12 cellular contexts compared by ENCODE assay signal in the genomic region with DNA sequence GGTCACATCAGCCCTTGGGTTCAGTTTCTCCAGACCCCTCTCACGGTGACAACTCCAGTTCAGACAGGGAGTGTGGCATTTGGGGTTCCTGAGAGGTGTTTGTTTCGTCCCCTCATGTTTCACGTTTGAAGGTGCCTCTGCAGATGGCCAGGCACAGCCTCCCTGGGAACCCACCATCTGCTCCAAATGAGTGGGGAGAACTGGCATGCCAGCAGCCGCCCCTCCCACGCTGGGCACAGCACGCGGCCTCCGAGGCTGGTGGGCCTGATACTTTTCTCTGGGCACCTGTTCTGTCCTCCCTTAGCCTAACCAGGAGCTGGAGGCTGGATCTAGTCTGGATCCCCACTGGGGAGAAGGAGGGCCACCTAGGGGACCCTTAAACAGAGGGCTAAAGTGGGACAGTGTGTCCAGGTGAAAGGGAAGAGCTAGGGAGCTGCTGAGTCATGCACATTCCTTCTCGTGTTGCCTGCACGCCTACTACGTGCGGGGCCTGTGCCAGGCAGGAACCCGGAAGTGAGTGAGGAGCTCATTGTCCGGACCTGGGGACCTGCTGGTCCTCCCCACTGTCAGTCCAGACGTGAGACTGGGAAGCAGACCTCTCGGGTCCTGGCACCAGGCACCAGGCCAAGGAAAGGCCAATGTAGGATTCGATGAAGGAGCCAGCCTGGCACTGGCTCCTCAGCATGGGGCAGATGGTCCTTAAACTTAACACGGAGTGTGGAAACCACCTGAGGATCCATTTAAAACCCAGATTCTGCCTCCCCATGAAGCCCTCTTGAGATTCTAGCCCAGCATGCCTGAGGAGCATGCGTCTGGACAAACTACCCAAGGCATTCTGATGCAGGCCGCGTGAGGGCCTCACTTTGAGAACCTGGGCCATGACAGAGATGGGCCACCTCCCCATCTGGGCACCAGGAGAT. TPM values are rescaled to one million over a fixed set of nuclear protein-coding genes. Genes with fewer than 3 reads are reported as not detected.
A peak's percentile ranks its signal among the peaks of the same experiment; 100 is the strongest.
DNase-seq lines count a peak whose midpoint lies in the region; ATAC-seq and TF ChIP-seq lines count a peak whose summit lies in the region.
"Had no signal": no experiment of that assay in that cellular context is flagged by ENCODE, and none has a peak within 500 bp of the region (broad histone marks: within the 10 kb centered on the region; RNA-seq: fewer than 3 reads in every experiment).

No MANE protein-coding gene starts in this region.

- TF ChIP-seq EP300 in esophagus muscularis mucosa (IDR thresholded peaks at IDR 0.05) (no peak), sigmoid colon (IDR thresholded peaks at IDR 0.05) (no peak)

- H3K79me2 ChIP-seq in OCI-LY7 (ENCODE audit: insufficient read depth, low read depth, low read length) (no peaks in the 10 kb centered on the region), MM.1S (ENCODE audit: low read length) (no peaks in the 10 kb centered on the region)

- intact Hi-C loops in OCI-LY7 (cut with micrococcal nuclease; ENCODE audit: unreplicated experiment) (no loop called here), esophagus muscularis mucosa (cut with DNase I) (no loop called here), sigmoid colon (cut with DNase I) (no loop called here)

- DNase-seq in DMS 273 treated with DMSO at 0.1 percent for 48 hours (lab: John Stamatoyannopoulos, UW) (peak; percentile 70), OCI-LY7 (ENCODE audit: low spot score) (no peak), esophagus muscularis mucosa (ENCODE audit: extremely low spot score) (no peak), sigmoid colon (no peak), MM.1S (no peak), T-helper 2 cell (no peak), WERI-Rb-1 (no peak)
- DNase-seq: NCI-H1105, testis had no signal

- H3F3A ChIP-seq in MM.1S (ENCODE audit: insufficient read depth, low read length) = no peaks in the 10 kb centered on the region

- POLR2A ChIA-PET in OCI-LY7 (lab: Charles Lee) = no interaction called here

- H2AFZ ChIP-seq in OCI-LY7 (ENCODE audit: low read length) (peak overlapping the region; percentile 39; the same call in 1 of the 2 replicates), MM.1S (ENCODE audit: low read length) (no peak overlapping the region)

- TF ChIP-seq POLR2A in esophagus muscularis mucosa (IDR thresholded peaks at IDR 0.05; ENCODE audit: low read depth) (no peak), sigmoid colon (IDR thresholded peaks at IDR 0.05) (no peak)

- H3K4me3 ChIP-seq in OCI-LY7 (ENCODE audit: low read depth, low read length, poor library complexity, severe bottlenecking) = no peak overlapping the region
- H3K4me3 ChIP-seq in esophagus muscularis mucosa = no peak overlapping the region
- no peak overlapping the region for H3K4me3 ChIP-seq in sigmoid colon
- H3K4me3 ChIP-seq in MM.1S (ENCODE audit: low read length) = no peak overlapping the region
- H3K4me3 ChIP-seq in WERI-Rb-1 (ENCODE audit: low read depth, low read length) = no peak overlapping the region
- H3K4me3 ChIP-seq: testis had no signal

- H3K4me1 ChIP-seq in OCI-LY7 (ENCODE audit: insufficient read depth, low read length, poor library complexity, severe bottlenecking) (peaks cover 10% of the 10 kb centered on the region), esophagus muscularis mucosa (peaks cover 16 to 59% (median 47%) of the 10 kb centered on the region in 4 donors), sigmoid colon (peaks cover 0 to 19% (median 6%) of the 10 kb centered on the region in 4 donors), MM.1S (ENCODE audit: low read length) (peaks cover 4% of the 10 kb centered on the region; the same call in 1 of the 2 replicates)
- H3K4me1 ChIP-seq: testis had no signal

- H3K9me3 ChIP-seq in OCI-LY7 (ENCODE audit: low read length) = no peaks in the 10 kb centered on the region
- no peaks in the 10 kb centered on the region for H3K9me3 ChIP-seq in esophagus muscularis mucosa
- no peaks in the 10 kb centered on the region for H3K9me3 ChIP-seq in sigmoid colon
- H3K9me3 ChIP-seq in MM.1S (replicated peaks; ENCODE audit: insufficient read depth, low read length) = no peaks in the 10 kb centered on the region
- H3K9me3 ChIP-seq in WERI-Rb-1 (ENCODE audit: severe bottlenecking) = no peaks in the 10 kb centered on the region
- H3K9me3 ChIP-seq: testis had no signal

- no peaks in the 10 kb centered on the region for H4K20me1 ChIP-seq in OCI-LY7 (ENCODE audit: insufficient read depth, low read length)
- no peaks in the 10 kb centered on the region for H4K20me1 ChIP-seq in MM.1S (ENCODE audit: insufficient read depth, low read length)

- H3K27me3 ChIP-seq in esophagus muscularis mucosa (no peaks in the 10 kb centered on the region), sigmoid colon (no peaks in the 10 kb centered on the region), MM.1S (replicated peaks; ENCODE audit: insufficient read depth, low read length) (peaks cover 26% of the 10 kb centered on the region), WERI-Rb-1 (ENCODE audit: insufficient read depth, low read depth, severe bottlenecking) (no peaks in the 10 kb centered on the region)
- H3K27me3 ChIP-seq: testis had no signal

- TF ChIP-seq CTCF in OCI-LY7 (conservative IDR thresholded peaks at IDR 0.05; ENCODE audit: low read length) = no peak
- TF ChIP-seq CTCF in esophagus muscularis mucosa (IDR thresholded peaks at IDR 0.05) = no peak
- TF ChIP-seq CTCF in sigmoid colon (IDR thresholded peaks at IDR 0.05) = no peak
- no peak for TF ChIP-seq CTCF in MM.1S (IDR thresholded peaks at IDR 0.05; ENCODE audit: low read length)
- TF ChIP-seq CTCF in WERI-Rb-1 (IDR thresholded peaks at IDR 0.05; ENCODE audit: low read depth, low read length) = no peak

- H3K36me3 ChIP-seq in OCI-LY7 (ENCODE audit: insufficient read depth, low read length) = no peaks in the 10 kb centered on the region
- H3K36me3 ChIP-seq in esophagus muscularis mucosa = no peaks in the 10 kb centered on the region
- H3K36me3 ChIP-seq in sigmoid colon = no peaks in the 10 kb centered on the region
- H3K36me3 ChIP-seq in MM.1S (replicated peaks; ENCODE audit: insufficient read depth, low read length) = no peaks in the 10 kb centered on the region
- H3K36me3 ChIP-seq in WERI-Rb-1 = peaks cover 56% of the 10 kb centered on the region

- no peak overlapping the region for H3K9ac ChIP-seq in MM.1S (ENCODE audit: low read length)

- H3K4me2 ChIP-seq in OCI-LY7 (ENCODE audit: low read length) (no peak overlapping the region), MM.1S (ENCODE audit: low read depth, low read length) (no peak overlapping the region)

- WGBS in esophagus muscularis mucosa = 69% methylated on average over 12 of the region's 21 CpGs
- 76 to 83% methylated on average over 21 of the region's 21 CpGs for WGBS in sigmoid colon, 2 donors

- H3K27ac ChIP-seq in OCI-LY7 (ENCODE audit: low read depth, low read length, poor library complexity, severe bottlenecking) (no peak overlapping the region), esophagus muscularis mucosa (replicated peaks in 1 of 4) (peak overlapping the region; percentile 52 to 73 (median 68)), sigmoid colon (peak overlapping the region; percentile 37 to 62 (median 52)), MM.1S (ENCODE audit: low read length) (no peak overlapping the region), WERI-Rb-1 (no peak overlapping the region)
- H3K27ac ChIP-seq: testis had no signal

- no peak for ATAC-seq in HG03280 (IDR thresholded peaks at IDR 0.05; ENCODE audit: unreplicated experiment)
- ATAC-seq: activated CD4-positive, CD25-positive, alpha-beta regulatory T cell treated with anti-CD3 and anti-CD28 coated beads, Interleukin-2, amount 50 U/mL, for 24 hours; natural killer cell treated with Interleukin-12 subunit alpha and Interleukin-12 subunit beta and Interleukin-15 and Interleukin-18, amount 100 ng/mL, for 72 hours had no signal

- CTCF ChIA-PET in OCI-LY7 (lab: Charles Lee; ENCODE audit: unreplicated experiment) = interaction anchor here (0.6 kb wide), 1 partner anchor 15 kb away, joined by 3 read pairs; no protein-coding TSS in a partner anchor

- H3K9me2 ChIP-seq in OCI-LY7 (ENCODE audit: insufficient read depth, low read length) (no peaks in the 10 kb centered on the region), MM.1S (replicated peaks; ENCODE audit: insufficient read depth, low read length) (no peaks in the 10 kb centered on the region)

- BruUV-seq in OCI-LY7 (replicated peaks; lab: Mats Ljungman, UMichigan) = no TSS peak

RNA-seq across cellular contexts. Expression of gene DNM1, which starts 11.7 kb away (rescaled TPM):
- total RNA-seq in OCI-LY7 (2014; rRNA removed; shearing (Covaris generic)) = 0.08 and 0.35 TPM in 2 replicates
- 0.98 and 1.8 TPM in 2 replicates for total RNA-seq in OCI-LY7 (2022)
- 10 to 100 TPM; 10.9 to 27.0 (median 16.8) TPM for total RNA-seq in esophagus muscularis mucosa
- 10 to 100 TPM in 2 of 4 donors, 1 to 10 TPM in 2; 7.7 to 40.2 (median 12.9) TPM for total RNA-seq in sigmoid colon
- 1 to 10 TPM in 2 of 3 donors, under 1 TPM in 1; 0.46 to 9.3 (median 1.2) TPM for polyA plus RNA-seq in sigmoid colon

RNA-seq across cellular contexts. Expression of gene CIZ1, which starts 23.5 kb away (rescaled TPM):
- 45.4 and 47.7 TPM in 2 replicates for total RNA-seq in OCI-LY7 (2014; rRNA removed; shearing (Covaris generic))
- total RNA-seq in OCI-LY7 (2022) (121 and 142 TPM in 2 replicates), esophagus muscularis mucosa (100 to 1,000 TPM in 1 of 4 donors, 10 to 100 TPM in 3; 57.5 to 110 (median 73.2) TPM), sigmoid colon (100 to 1,000 TPM in 1 of 4 donors, 10 to 100 TPM in 3; 60.2 to 116 (median 68.5) TPM)
- polyA plus RNA-seq in sigmoid colon = 10 to 100 TPM; 25.7 to 58.3 (median 46.8) TPM

RNA-seq across cellular contexts. Expression of gene BBLN, which starts 54.8 kb away (rescaled TPM):
- total RNA-seq in OCI-LY7 (2014; rRNA removed; shearing (Covaris generic)) = 82.0 and 104 TPM in 2 replicates
- total RNA-seq in OCI-LY7 (2022) = 66.9 and 67.5 TPM in 2 replicates
- 100 to 1,000 TPM; 132 to 213 (median 148) TPM for total RNA-seq in esophagus muscularis mucosa
- 100 to 1,000 TPM; 158 to 273 (median 204) TPM for total RNA-seq in sigmoid colon
- 100 to 1,000 TPM; 111 to 123 (median 113) TPM for polyA plus RNA-seq in sigmoid colon

Comparison
In these comparisons a context has a peak if more than half of its experiments do, and no peak if none do; other contexts are left out.
1. H3K27ac ChIP-seq: peak in esophagus muscularis mucosa (4 of 4) and sigmoid colon (4 of 4); none in OCI-LY7 (single experiment), MM.1S (single experiment) and WERI-Rb-1 (single experiment).